14 cellular contexts compared by ENCODE assay signal in the genomic region with DNA sequence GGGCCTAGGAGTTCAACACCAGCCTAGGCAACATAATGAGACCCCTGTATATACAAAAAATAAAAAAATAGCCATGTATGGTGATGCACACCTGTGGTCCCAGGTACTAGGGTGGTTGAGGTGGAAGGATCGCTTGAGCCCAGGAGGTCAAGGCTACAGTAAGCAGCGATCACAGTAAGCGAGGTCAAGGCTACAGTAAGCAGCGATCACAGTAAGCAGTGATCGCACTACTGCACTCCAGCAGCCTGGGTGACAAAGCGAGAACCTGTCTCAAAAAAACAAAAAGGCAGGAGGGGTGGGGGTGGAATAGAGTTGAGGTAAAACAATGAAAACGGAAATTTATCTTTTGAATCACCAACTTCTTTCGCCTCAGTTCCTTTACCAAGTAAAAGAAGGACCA.
"Had no signal": no experiment of that assay in that cellular context is flagged by ENCODE, and none has a peak within 500 bp of the region (broad histone marks: within the 10 kb centered on the region; RNA-seq: fewer than 3 reads in every experiment).

No MANE protein-coding gene starts in this region.

- H3K27me3 Mint-ChIP-seq: activated naive CD4-positive, alpha-beta T cell treated with anti-CD3 and anti-CD28 coated beads, Interleukin-2, amount 50 U/mL, for 24 hours had no signal

- H3K27me3 ChIP-seq: adrenal gland, left lung, tibial nerve, vagina had no signal

- H3K4me1 ChIP-seq: adrenal gland, left lung, tibial nerve, vagina had no signal

- H3K27ac Mint-ChIP-seq: activated naive CD4-positive, alpha-beta T cell treated with anti-CD3 and anti-CD28 coated beads, Interleukin-2, amount 50 U/mL, for 24 hours; activated T-cell treated with anti-CD3 and anti-CD28 coated beads, Interleukin-2, amount 50 U/mL, for 72 hours had no signal

- H3K4me3 ChIP-seq: adrenal gland, left lung, tibial nerve, vagina had no signal

- H3K27ac ChIP-seq: adrenal gland, left lung, tibial nerve, vagina, WERI-Rb-1 had no signal

- H3K36me3 ChIP-seq: adrenal gland had no signal

- DNase-seq: activated CD4-positive, alpha-beta T cell treated with anti-CD3 and anti-CD28 coated beads, Interleukin-2, amount 50 U/mL, for 4 hours; activated effector memory CD4-positive, alpha-beta T cell treated with anti-CD3 and anti-CD28 coated beads, Interleukin-2, amount 50 U/mL, for 16 hours; activated T-cell treated with anti-CD3 and anti-CD28 coated beads, Interleukin-2, amount 50 U/mL, for 72 hours; adrenal gland; effector CD8-positive, alpha-beta T cell; kidney; left lung; occipital lobe; stimulated activated naive CD8-positive, alpha-beta T cell treated with anti-CD3 and anti-CD28 coated beads, Interleukin-15, Interleukin-2, amounts not matched to agents 100 U/mL and 50 U/mL, for 24 hours; WERI-Rb-1 had no signal

- H3K9me3 Mint-ChIP-seq: activated naive CD4-positive, alpha-beta T cell treated with anti-CD3 and anti-CD28 coated beads, Interleukin-2, amount 50 U/mL, for 24 hours; activated T-cell treated with anti-CD3 and anti-CD28 coated beads, Interleukin-2, amount 50 U/mL, for 72 hours had no signal

- H3K9me3 ChIP-seq: adrenal gland, left lung, tibial nerve, vagina had no signal

- FAIRE-seq: frontal cortex, kidney had no signal

- ATAC-seq: activated T-cell treated with anti-CD3 and anti-CD28 coated beads, Interleukin-2, amount 50 U/mL, for 72 hours; stimulated activated naive CD8-positive, alpha-beta T cell treated with anti-CD3 and anti-CD28 coated beads, Interleukin-15, Interleukin-2, amounts not matched to agents 100 U/mL and 50 U/mL, for 24 hours had no signal

- H3K4me3 Mint-ChIP-seq: activated naive CD4-positive, alpha-beta T cell treated with anti-CD3 and anti-CD28 coated beads, Interleukin-2, amount 50 U/mL, for 24 hours; activated T-cell treated with anti-CD3 and anti-CD28 coated beads, Interleukin-2, amount 50 U/mL, for 72 hours had no signal
